ENCODE assay signal across 17 cellular contexts in the genomic region with DNA sequence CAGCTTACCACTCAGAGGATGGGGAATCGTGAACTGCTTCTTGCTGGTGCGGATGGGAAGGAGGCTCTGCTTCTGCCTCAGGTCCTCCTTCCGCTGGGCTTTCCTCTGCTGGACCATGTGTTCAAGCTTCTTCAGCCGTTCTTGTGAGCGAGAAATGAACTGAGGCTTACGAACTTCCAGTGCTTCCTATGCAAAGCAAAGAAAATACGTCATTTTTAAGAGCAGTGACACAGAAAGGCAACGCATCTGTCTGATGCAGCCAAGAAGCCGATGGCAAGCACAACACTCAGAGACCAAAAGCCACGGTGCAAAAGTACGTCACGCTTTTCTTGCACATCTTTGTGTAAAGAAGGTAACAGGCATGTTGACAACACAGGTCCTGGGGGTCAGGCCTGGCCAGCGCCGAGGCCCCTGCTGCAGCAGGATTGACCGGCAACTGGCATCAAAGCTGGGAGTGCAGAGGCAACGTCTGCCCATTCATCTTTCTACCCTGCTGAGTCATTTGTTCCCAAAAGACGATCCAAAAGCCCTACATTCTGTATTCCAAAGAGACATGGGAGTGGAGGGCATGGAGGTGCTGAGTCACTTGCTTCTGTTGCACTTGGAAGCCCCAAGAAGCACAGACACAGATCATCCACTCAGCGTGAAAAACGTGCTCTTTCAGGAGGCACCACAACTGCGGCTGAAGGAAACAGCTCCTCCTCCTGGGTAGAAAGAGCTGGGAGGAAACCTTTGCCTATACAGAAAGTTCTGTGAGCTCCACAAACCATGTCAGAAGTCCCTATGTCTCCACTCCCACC.
A peak's percentile ranks its signal among the peaks of the same experiment; 100 is the strongest.
DNase-seq lines count a peak whose midpoint lies in the region; ATAC-seq and TF ChIP-seq lines count a peak whose summit lies in the region.
"Had no signal": no experiment of that assay in that cellular context is flagged by ENCODE, and none has a peak within 500 bp of the region (broad histone marks: within the 10 kb centered on the region; RNA-seq: fewer than 3 reads in every experiment).

No MANE protein-coding gene starts in this region.

- POLR2A ChIA-PET in MCF 10A (lab: Yijun Ruan, JAX) = interaction anchor here (0.7 kb wide), 2 partner anchors 9 to 1349 kb away, joined by 3 read pairs; no protein-coding TSS in a partner anchor

- H3K9ac ChIP-seq in adipocyte (ENCODE audit: low read length) = peak overlapping the region; percentile 61

- H3K27me3 Mint-ChIP-seq in MCF 10A (ENCODE audit: insufficient read depth, unreplicated experiment) = no peaks in the 10 kb centered on the region
- H3K27me3 Mint-ChIP-seq: activated CD8-positive, alpha-beta T cell treated with anti-CD3 and anti-CD28 coated beads for 36 hours had no signal

- no peak for TF ChIP-seq POLR2A in breast epithelium (IDR thresholded peaks at IDR 0.05)
- no peak for TF ChIP-seq POLR2A in tibial nerve (IDR thresholded peaks at IDR 0.05)

- DNase-seq in MCF 10A (ENCODE audit: unreplicated experiment) (peak; percentile 96), breast epithelium (ENCODE audit: low spot score in 2 of 2) (no peak), adipocyte (ENCODE audit: low read depth) (peak; percentile 36), foreskin fibroblast (peak; percentile 90 to 93), tibial nerve (ENCODE audit: low spot score in 2 of 2) (no peak), mucosa of descending colon (no peak), inferior parietal cortex (ENCODE audit: extremely low spot score) (no peak)
- no peak for DNase-seq in stimulated activated naive CD4-positive, alpha-beta T cell (lab: John Stamatoyannopoulos, UW)
- DNase-seq: activated CD8-positive, alpha-beta T cell treated with anti-CD3 and anti-CD28 coated beads for 36 hours; activated gamma-delta T cell; cerebellar nuclear complex; esophagus squamous epithelium; MV-4-11; Peyer's patch; small intestine had no signal

- no TSS peak for BruUV-seq in MCF 10A (replicated peaks; lab: Mats Ljungman, UMichigan)

- H3K4me3 ChIP-seq in breast epithelium = no peak overlapping the region
- H3K4me3 ChIP-seq in adipocyte (ENCODE audit: low read length) = peak overlapping the region; percentile 6
- no peak overlapping the region for H3K4me3 ChIP-seq in foreskin fibroblast (ENCODE audit: low read depth in 1 of 2, low read length in 2 of 2)
- no peak overlapping the region for H3K4me3 ChIP-seq in tibial nerve
- no peak overlapping the region for H3K4me3 ChIP-seq in mucosa of descending colon
- H3K4me3 ChIP-seq: esophagus squamous epithelium, Peyer's patch, thoracic aorta had no signal

- 75 to 83% methylated on average over 20 of the region's 20 CpGs for WGBS in tibial nerve, 2 donors

- no peaks in the 10 kb centered on the region for H3K9me3 ChIP-seq in breast epithelium
- no peaks in the 10 kb centered on the region for H3K9me3 ChIP-seq in adipocyte (ENCODE audit: control insufficient read depth, low read length)
- H3K9me3 ChIP-seq in tibial nerve = no peaks in the 10 kb centered on the region
- H3K9me3 ChIP-seq in mucosa of descending colon = no peaks in the 10 kb centered on the region
- H3K9me3 ChIP-seq: esophagus squamous epithelium, Peyer's patch, thoracic aorta had no signal

- no peak overlapping the region for H3K4me3 Mint-ChIP-seq in MCF 10A (ENCODE audit: unreplicated experiment)
- H3K4me3 Mint-ChIP-seq: activated CD8-positive, alpha-beta T cell treated with anti-CD3 and anti-CD28 coated beads for 36 hours had no signal

- TF ChIP-seq EP300 in tibial nerve (IDR thresholded peaks at IDR 0.05) = no peak

- peaks cover 5% of the 10 kb centered on the region for H3K36me3 Mint-ChIP-seq in MCF 10A (ENCODE audit: insufficient read depth, unreplicated experiment)

- no peaks in the 10 kb centered on the region for H3K9me3 Mint-ChIP-seq in MCF 10A (ENCODE audit: unreplicated experiment)
- H3K9me3 Mint-ChIP-seq: activated CD8-positive, alpha-beta T cell treated with anti-CD3 and anti-CD28 coated beads for 36 hours had no signal

- H3K27me3 ChIP-seq in breast epithelium = no peaks in the 10 kb centered on the region
- H3K27me3 ChIP-seq in adipocyte (replicated peaks; ENCODE audit: control insufficient read depth, insufficient read depth, low read length) = no peaks in the 10 kb centered on the region
- H3K27me3 ChIP-seq in tibial nerve = no peaks in the 10 kb centered on the region
- H3K27me3 ChIP-seq: esophagus squamous epithelium, Peyer's patch had no signal

- no peaks in the 10 kb centered on the region for H3K4me1 ChIP-seq in breast epithelium
- H3K4me1 ChIP-seq in adipocyte (ENCODE audit: control insufficient read depth, insufficient read depth, low read length) = peaks cover 37% of the 10 kb centered on the region
- H3K4me1 ChIP-seq in tibial nerve = no peaks in the 10 kb centered on the region
- H3K4me1 ChIP-seq in mucosa of descending colon (ENCODE audit: low read depth) = no peaks in the 10 kb centered on the region
- H3K4me1 ChIP-seq: Peyer's patch had no signal

- ATAC-seq in mucosa of descending colon = no peak

- no peaks in the 10 kb centered on the region for H3K36me3 ChIP-seq in breast epithelium
- H3K36me3 ChIP-seq in adipocyte (ENCODE audit: control insufficient read depth, insufficient read depth, low read length, severe bottlenecking) = no peaks in the 10 kb centered on the region
- H3K36me3 ChIP-seq in tibial nerve = no peaks in the 10 kb centered on the region
- H3K36me3 ChIP-seq in mucosa of descending colon (ENCODE audit: low read depth) = no peaks in the 10 kb centered on the region
- H3K36me3 ChIP-seq: esophagus squamous epithelium, Peyer's patch, thoracic aorta had no signal

- H3K27ac ChIP-seq in breast epithelium = no peak overlapping the region
- no peak overlapping the region for H3K27ac ChIP-seq in tibial nerve
- H3K27ac ChIP-seq: 22Rv1, Peyer's patch, thoracic aorta had no signal

- peak overlapping the region; percentile 68 for H3K27ac Mint-ChIP-seq in MCF 10A (ENCODE audit: low read depth, unreplicated experiment)
- H3K27ac Mint-ChIP-seq: activated CD8-positive, alpha-beta T cell treated with anti-CD3 and anti-CD28 coated beads for 36 hours had no signal

- no peak for TF ChIP-seq CTCF in MCF 10A (IDR thresholded peaks at IDR 0.05; ENCODE audit: unreplicated experiment)
- TF ChIP-seq CTCF in breast epithelium (IDR thresholded peaks at IDR 0.05) = no peak
- peak; percentile 26 for TF ChIP-seq CTCF in foreskin fibroblast (IDR thresholded peaks at IDR 0.05; ENCODE audit: low read depth, low read length)
- no peak for TF ChIP-seq CTCF in tibial nerve (IDR thresholded peaks at IDR 0.05)
- TF ChIP-seq CTCF in mucosa of descending colon (IDR thresholded peaks at IDR 0.05) = no peak

- CTCF ChIA-PET in MCF 10A (lab: Yijun Ruan, JAX) = interaction anchor here (0.7 kb wide), 1 partner anchor 11 kb away, joined by 3 read pairs; no protein-coding TSS in a partner anchor

- peaks cover 10% of the 10 kb centered on the region for H3K4me1 Mint-ChIP-seq in MCF 10A (ENCODE audit: insufficient read depth, unreplicated experiment)

- intact Hi-C loops in MCF 10A (cut with micrococcal nuclease) (no loop called here), breast epithelium (cut with DNase I; ENCODE audit: low total_unique reads) (no loop called here), mucosa of descending colon (cut with DNase I, micrococcal nuclease) (no loop called here)

Comparison
In these comparisons a context has a peak if more than half of its experiments do, and no peak if none do; other contexts are left out.
1. DNase-seq: peak in MCF 10A (single experiment), adipocyte (single experiment) and foreskin fibroblast (2 of 2); none in breast epithelium (0 of 2), tibial nerve (0 of 2), mucosa of descending colon (0 of 3), inferior parietal cortex (single experiment) and stimulated activated naive CD4-positive, alpha-beta T cell (0 of 6).